Comparison of ENCODE assay signal across 13 cellular contexts in genomic region chr5:16461782-16462181, GRCh38. TPM values are rescaled to one million over a fixed set of nuclear protein-coding genes. Genes with fewer than 3 reads are reported as not detected.
A peak's percentile ranks its signal among the peaks of the same experiment; 100 is the strongest.
DNase-seq lines count a peak whose midpoint lies in the region; ATAC-seq and TF ChIP-seq lines count a peak whose summit lies in the region.
"Had no signal": no experiment of that assay in that cellular context is flagged by ENCODE, and none has a peak within 500 bp of the region (broad histone marks: within the 10 kb centered on the region; RNA-seq: fewer than 3 reads in every experiment).

No MANE protein-coding gene starts in this region.

- peaks cover 45% of the 10 kb centered on the region for H3K4me1 Mint-ChIP-seq in activated T-helper 17 cell treated with anti-CD3 and anti-CD28 coated beads, Interleukin-2, amount 50 U/mL, for 72 hours

- POLR2A ChIA-PET in AG04449 (lab: Yijun Ruan, JAX), result no interaction called here
- POLR2A ChIA-PET in A673 (lab: Charles Lee; ENCODE audit: low non-redundant PET), result no interaction called here

- H3K27me3 ChIP-seq in dorsolateral prefrontal cortex, result no peaks in the 10 kb centered on the region
- no peaks in the 10 kb centered on the region for H3K27me3 ChIP-seq in A673 (replicated peaks; ENCODE audit: insufficient read depth, low read depth, low read length, poor library complexity)

- CTCF ChIA-PET in AG04449 (lab: Yijun Ruan, JAX) (interaction anchor here (0.8 to 1.8 kb wide), 4 partner anchors 11 to 302 kb away, joined by 3 to 4 read pairs (median 4); no protein-coding TSS in a partner anchor), A673 (lab: Charles Lee) (no interaction called here)

- no peak for ATAC-seq in activated T-helper 17 cell treated with anti-CD3 and anti-CD28 coated beads, Interleukin-2, amount 50 U/mL, for 72 hours (replicated peaks)
- ATAC-seq in GM19452 (IDR thresholded peaks at IDR 0.05; ENCODE audit: unreplicated experiment), result no peak
- ATAC-seq: activated CD4-positive, CD25-positive, alpha-beta regulatory T cell treated with anti-CD3 and anti-CD28 coated beads, Interleukin-2, amount 50 U/mL, for 24 hours had no signal

- peaks cover 60% of the 10 kb centered on the region for H3K36me3 ChIP-seq in A673 (ENCODE audit: insufficient read depth, low read length, poor library complexity, severe bottlenecking)

- intact Hi-C loops in dorsolateral prefrontal cortex (cut with DNase I) (no loop called here), A673 (cut with micrococcal nuclease; ENCODE audit: unreplicated experiment) (no loop called here)

- BruUV-seq in A673 (replicated peaks; lab: Mats Ljungman, UMichigan), result no TSS peak

- H3K9me3 Mint-ChIP-seq in activated T-helper 17 cell treated with anti-CD3 and anti-CD28 coated beads, Interleukin-2, amount 50 U/mL, for 72 hours, result no peaks in the 10 kb centered on the region

- H3K4me1 ChIP-seq in A673 (ENCODE audit: insufficient read depth, low read length, poor library complexity, severe bottlenecking), result peaks cover 15% of the 10 kb centered on the region

- TF ChIP-seq CTCF in AG04449 (IDR thresholded peaks at IDR 0.05; ENCODE audit: insufficient read depth, low read length, missing control alignments) (no peak), dorsolateral prefrontal cortex (IDR thresholded peaks at IDR 0.05 in 54 of 56, conservative IDR thresholded peaks at IDR 0.05 in 2 of 56; ENCODE audit: low read depth in 1 of 56, partially characterized antibody in 56 of 56) (no peak), A673 (conservative IDR thresholded peaks at IDR 0.05; ENCODE audit: low read depth, low read length) (no peak)

- no peaks in the 10 kb centered on the region for H3K9me3 ChIP-seq in A673 (ENCODE audit: low read depth, low read length, poor library complexity, severe bottlenecking)

- H3K4me3 Mint-ChIP-seq in activated T-helper 17 cell treated with anti-CD3 and anti-CD28 coated beads, Interleukin-2, amount 50 U/mL, for 72 hours, result peak overlapping the region; percentile 51

- no peak overlapping the region; the same call in 1 of the 2 replicates for H3K4me3 ChIP-seq in AG04449 (ENCODE audit: low read depth, low read length)
- peak overlapping the region in 3 of 59 donors; percentile 5 to 9 (median 9) for H3K4me3 ChIP-seq in dorsolateral prefrontal cortex
- no peak overlapping the region for H3K4me3 ChIP-seq in A673 (ENCODE audit: low read depth, low read length, poor library complexity, severe bottlenecking)

- peak overlapping the region; percentile 81 for H3K27ac Mint-ChIP-seq in activated T-helper 17 cell treated with anti-CD3 and anti-CD28 coated beads, Interleukin-2, amount 50 U/mL, for 72 hours

- no peak overlapping the region for H3K27ac ChIP-seq in dorsolateral prefrontal cortex
- no peak overlapping the region for H3K27ac ChIP-seq in A673 (ENCODE audit: low read depth, low read length, poor library complexity, severe bottlenecking)
- H3K27ac ChIP-seq: KMS-11, parathyroid adenoma had no signal

- H3K27me3 Mint-ChIP-seq in activated T-helper 17 cell treated with anti-CD3 and anti-CD28 coated beads, Interleukin-2, amount 50 U/mL, for 72 hours, result no peaks in the 10 kb centered on the region

- peaks cover 91% of the 10 kb centered on the region for H3K36me3 Mint-ChIP-seq in activated T-helper 17 cell treated with anti-CD3 and anti-CD28 coated beads, Interleukin-2, amount 50 U/mL, for 72 hours (ENCODE audit: low read depth)

- peak; percentile 87 for DNase-seq in AG04449 (ENCODE audit: low read depth, low spot score)
- DNase-seq in GM03348 (ENCODE audit: low spot score), result peak; percentile 76
- peak; percentile 98 for DNase-seq in iris pigment epithelial cell (ENCODE audit: low read depth)
- DNase-seq in dorsolateral prefrontal cortex, result no peak
- no peak for DNase-seq in NCI-H1436 (lab: John Stamatoyannopoulos, UW)
- DNase-seq in A673 (ENCODE audit: low spot score), result no peak
- DNase-seq: caudate nucleus, DMS53 had no signal

RNA-seq across cellular contexts. Expression of gene ZNF622, which starts 3.8 kb away (rescaled TPM):
- total RNA-seq in activated T-helper 17 cell treated with anti-CD3 and anti-CD28 coated beads, Interleukin-2, amount 50 U/mL, for 72 hours, result 10 to 100 TPM; 27.0 to 37.3 TPM
- total RNA-seq in dorsolateral prefrontal cortex (10 to 100 TPM; 18.1 to 43.6 (median 33.3) TPM), A673 (2021) (31.3 and 36.0 TPM in 2 replicates)

Comparison
In these comparisons a context has a peak if more than half of its experiments do, and no peak if none do; other contexts are left out.
1. DNase-seq: peak in AG04449 (single experiment), GM03348 (single experiment) and iris pigment epithelial cell (single experiment); none in dorsolateral prefrontal cortex (0 of 10), NCI-H1436 (single experiment) and A673 (single experiment).